ENCODE assay signal across 8 cellular contexts in the genomic region with DNA sequence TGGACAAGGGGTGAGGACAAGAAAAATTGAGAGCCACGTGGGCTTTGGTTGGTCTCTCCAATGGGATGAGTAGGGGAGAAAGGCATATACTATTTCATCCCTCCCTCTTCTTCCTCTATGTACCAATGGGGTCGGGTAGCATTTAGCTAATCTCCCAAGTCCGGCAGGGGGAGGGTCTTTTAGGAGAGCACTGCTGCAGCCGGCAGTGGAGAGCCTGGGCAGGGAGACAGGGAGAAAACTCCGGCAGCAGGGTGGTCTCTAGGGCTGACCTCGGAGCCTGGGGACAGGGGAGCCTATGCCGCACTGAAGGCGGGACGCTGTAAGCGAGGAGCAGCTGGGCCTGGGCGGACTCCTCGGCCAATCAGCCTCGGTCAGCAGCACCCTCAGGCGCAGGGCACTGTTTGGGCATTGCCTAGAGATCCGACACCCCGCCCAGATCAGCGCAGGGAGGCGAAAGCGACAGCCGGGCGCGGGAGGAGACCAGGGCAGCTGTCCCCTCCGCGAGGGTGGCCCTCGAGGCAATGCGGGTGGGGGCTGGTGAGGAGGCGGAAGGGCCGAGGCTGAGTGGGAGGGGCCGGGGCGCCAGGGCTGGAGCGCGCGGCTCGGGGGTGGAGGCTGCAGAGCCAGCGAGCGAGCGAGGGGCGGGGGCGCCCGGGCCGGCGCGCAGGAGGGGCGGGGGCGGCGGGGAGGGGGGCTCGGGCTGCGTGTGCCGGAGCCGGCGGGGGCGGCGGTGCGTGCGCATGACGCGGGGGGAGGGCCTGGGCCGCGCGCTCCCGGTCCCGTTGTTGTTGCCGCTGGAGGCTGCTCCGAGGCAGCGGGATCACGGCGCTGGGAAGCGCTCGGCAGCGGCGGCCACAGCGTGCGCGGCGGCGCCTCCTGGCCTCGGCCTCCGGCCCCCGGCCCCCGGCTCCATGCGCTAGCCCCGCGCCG. TPM values are rescaled to one million over a fixed set of nuclear protein-coding genes. Genes with fewer than 3 reads are reported as not detected.
DNase-seq lines count a peak whose midpoint lies in the region; ATAC-seq and TF ChIP-seq lines count a peak whose summit lies in the region.

A gene (plus strand): TSS at position 785 of the 930 bp plus-strand sequence. CDS start 267 bp downstream, outside the sequence.

- no peaks in the 10 kb centered on the region for H3K36me3 ChIP-seq in mucosa of rectum (ENCODE audit: control insufficient read depth in 2 of 2, insufficient read depth in 2 of 2, low read length in 2 of 2)
- no peaks in the 10 kb centered on the region for H3K36me3 ChIP-seq in stomach

- H3K9ac ChIP-seq in mucosa of rectum (ENCODE audit: low read depth in 1 of 2, low read length in 2 of 2), result peak within 1 kb of the TSS; percentile 65 to 79

- intact Hi-C loops in stomach (cut with DNase I; ENCODE audit: low total_unique reads), result no loop called here

- H3K27me3 Mint-ChIP-seq in activated T-cell treated with anti-CD3 and anti-CD28 coated beads, Interleukin-2, amount 50 U/mL, for 72 hours (ENCODE audit: low read depth), result peaks cover 15% of the 10 kb centered on the region

- no peaks in the 10 kb centered on the region for H3K9me3 Mint-ChIP-seq in activated T-cell treated with anti-CD3 and anti-CD28 coated beads, Interleukin-2, amount 50 U/mL, for 72 hours

- H3K4me1 ChIP-seq in mucosa of rectum (ENCODE audit: control insufficient read depth in 2 of 2, insufficient read depth in 2 of 2, low read length in 2 of 2), result peaks cover 46 to 52% of the 10 kb centered on the region in 2 donors
- peaks cover 59 to 81% (median 79%) of the 10 kb centered on the region in 4 donors for H3K4me1 ChIP-seq in stomach

- TF ChIP-seq CTCF in GM20000 (IDR thresholded peaks at IDR 0.05; ENCODE audit: extremely low read depth, missing control alignments) (no peak), stomach (IDR thresholded peaks at IDR 0.05) (no peak)

- ATAC-seq in activated T-cell treated with anti-CD3 and anti-CD28 coated beads, Interleukin-2, amount 50 U/mL, for 72 hours (replicated peaks in 1 of 2), result peak; percentile 22 to 43
- ATAC-seq in esophagus mucosa, result peak; percentile 31

- peaks cover 0 to 3% of the 10 kb centered on the region in 2 donors for H3K36me3 Mint-ChIP-seq in activated T-cell treated with anti-CD3 and anti-CD28 coated beads, Interleukin-2, amount 50 U/mL, for 72 hours (ENCODE audit: insufficient read depth in 2 of 2)

- H3K27ac ChIP-seq in mucosa of rectum (ENCODE audit: low read depth in 2 of 2, low read length in 2 of 2), result peak within 1 kb of the TSS; percentile 71 to 89
- H3K27ac ChIP-seq in stomach, result peak within 1 kb of the TSS; percentile 86 to 97 (median 94)

- 0 to 3% (median 1%) methylated on average over 18 to 83 of the region's 84 CpGs for WGBS in stomach, 5 donors

- H3K4me3 ChIP-seq in mucosa of rectum (ENCODE audit: low read length in 2 of 2) (peak within 1 kb of the TSS; percentile 73 to 83), stomach (peak within 1 kb of the TSS; percentile 74 to 93 (median 86))

- no peak within 1 kb of the TSS for H3K27ac Mint-ChIP-seq in activated T-cell treated with anti-CD3 and anti-CD28 coated beads, Interleukin-2, amount 50 U/mL, for 72 hours

- DNase-seq in COR-L47 (lab: John Stamatoyannopoulos, UW) (peak; percentile 91), GM20000 (ENCODE audit: low spot score) (peak; percentile 97), HUDEP-2 (lab: John Stamatoyannopoulos, UW; ENCODE audit: unreplicated experiment in 76 of 76) (peak in 73 of 76 experiments; percentile 6 to 90 (median 68)), OCI-M2 (lab: John Stamatoyannopoulos, UW; ENCODE audit: unreplicated experiment) (peak; percentile 82), stomach (peak; percentile 90)
- DNase-seq in activated T-cell treated with anti-CD3 and anti-CD28 coated beads, Interleukin-2, amount 50 U/mL, for 72 hours, result peak; percentile 66

- H3K4me3 Mint-ChIP-seq in activated T-cell treated with anti-CD3 and anti-CD28 coated beads, Interleukin-2, amount 50 U/mL, for 72 hours, result peak within 1 kb of the TSS; percentile 87 to 93

- H3K27me3 ChIP-seq in mucosa of rectum (ENCODE audit: control insufficient read depth in 2 of 2, insufficient read depth in 2 of 2, low read length in 2 of 2), result no peaks in the 10 kb centered on the region
- H3K27me3 ChIP-seq in stomach, result no peaks in the 10 kb centered on the region

- TF ChIP-seq POLR2A in stomach (IDR thresholded peaks at IDR 0.05), result peak in 2 of 4 donors; percentile 32 to 43

- peaks cover 43% of the 10 kb centered on the region for H3K4me1 Mint-ChIP-seq in activated T-cell treated with anti-CD3 and anti-CD28 coated beads, Interleukin-2, amount 50 U/mL, for 72 hours (ENCODE audit: low read depth)

- H3K9me3 ChIP-seq in mucosa of rectum (ENCODE audit: control insufficient read depth in 2 of 2, low read length in 2 of 2), result no peaks in the 10 kb centered on the region
- H3K9me3 ChIP-seq in stomach, result no peaks in the 10 kb centered on the region

- no peak for TF ChIP-seq EP300 in stomach (IDR thresholded peaks at IDR 0.05)

RNA-seq across cellular contexts. Expression of the gene that starts here (rescaled TPM):
- 10 to 100 TPM; 26.9 to 28.4 TPM for total RNA-seq in activated T-cell treated with anti-CD3 and anti-CD28 coated beads, Interleukin-2, amount 50 U/mL, for 72 hours
- total RNA-seq in esophagus mucosa (76.1 TPM), stomach (100 to 1,000 TPM in 2 of 5 donors, 10 to 100 TPM in 3; 32.5 to 342 (median 83.9) TPM)
- 10 to 100 TPM; 36.0 to 60.8 (median 45.8) TPM for polyA plus RNA-seq in stomach

Comparison
In these comparisons a context has a peak if more than half of its experiments do, and no peak if none do; other contexts are left out.
1. Peak in every context shown above with its lines: DNase-seq, ATAC-seq, H3K4me3 ChIP-seq and H3K27ac ChIP-seq.